21 cellular contexts compared by ENCODE assay signal in genomic region chr4:48255959-48256342, GRCh38.
"Had no signal": no experiment of that assay in that cellular context is flagged by ENCODE, and none has a peak within 500 bp of the region (broad histone marks: within the 10 kb centered on the region; RNA-seq: fewer than 3 reads in every experiment).

No MANE protein-coding gene starts in this region.

- H3K4me1 Mint-ChIP-seq: central memory CD8-positive, alpha-beta T cell had no signal

- H3K4me3 Mint-ChIP-seq: activated CD4-positive, alpha-beta T cell treated with anti-CD3 and anti-CD28 coated beads, Interleukin-2, amount 10 ng/mL, durations not matched to agents 7 days and 5 days; activated CD8-positive, alpha-beta T cell treated with anti-CD3 and anti-CD28 coated beads, Interleukin-2, amount 10 ng/mL, durations not matched to agents 7 days and 5 days; activated naive CD8-positive, alpha-beta T cell treated with anti-CD3 and anti-CD28 coated beads, Interleukin-2, amount 10 ng/mL, durations not matched to agents 7 days and 5 days; activated T-cell treated with anti-CD3 and anti-CD28 coated beads, Interleukin-2, amount 50 U/mL, for 24 hours; brain; central memory CD8-positive, alpha-beta T cell; endodermal cell; mesothelial cell of epicardium; nephron; stimulated activated naive CD8-positive, alpha-beta T cell treated with anti-CD3 and anti-CD28 coated beads, Interleukin-15, Interleukin-2, amounts not matched to agents 100 ng/mL and 50 ng/mL, for 24 hours had no signal

- H3K27me3 Mint-ChIP-seq: activated CD4-positive, alpha-beta T cell treated with anti-CD3 and anti-CD28 coated beads, Interleukin-2, amount 10 ng/mL, durations not matched to agents 7 days and 5 days; activated naive CD8-positive, alpha-beta T cell treated with anti-CD3 and anti-CD28 coated beads, Interleukin-2, amount 10 ng/mL, durations not matched to agents 7 days and 5 days; activated T-cell treated with anti-CD3 and anti-CD28 coated beads, Interleukin-2, amount 50 U/mL, for 24 hours; stimulated activated naive CD8-positive, alpha-beta T cell treated with anti-CD3 and anti-CD28 coated beads, Interleukin-15, Interleukin-2, amounts not matched to agents 100 ng/mL and 50 ng/mL, for 24 hours had no signal

- H3K9me3 Mint-ChIP-seq: activated CD4-positive, alpha-beta T cell treated with anti-CD3 and anti-CD28 coated beads, Interleukin-2, amount 10 ng/mL, durations not matched to agents 7 days and 5 days; activated T-cell treated with anti-CD3 and anti-CD28 coated beads, Interleukin-2, amount 50 U/mL, for 24 hours; brain; central memory CD8-positive, alpha-beta T cell; endodermal cell; mesothelial cell of epicardium; nephron; stimulated activated naive CD8-positive, alpha-beta T cell treated with anti-CD3 and anti-CD28 coated beads, Interleukin-15, Interleukin-2, amounts not matched to agents 100 ng/mL and 50 ng/mL, for 24 hours had no signal

- ATAC-seq: activated CD8-positive, alpha-beta T cell treated with anti-CD3 and anti-CD28 coated beads, Interleukin-2, amount 10 ng/mL, durations not matched to agents 7 days and 5 days; foreskin keratinocyte had no signal

- H3K36me3 Mint-ChIP-seq: brain, mesothelial cell of epicardium had no signal

- H3K27ac Mint-ChIP-seq: activated CD4-positive, alpha-beta T cell treated with anti-CD3 and anti-CD28 coated beads, Interleukin-2, amount 10 ng/mL, durations not matched to agents 7 days and 5 days; activated CD8-positive, alpha-beta T cell treated with anti-CD3 and anti-CD28 coated beads, Interleukin-2, amount 10 ng/mL, durations not matched to agents 7 days and 5 days; activated naive CD8-positive, alpha-beta T cell treated with anti-CD3 and anti-CD28 coated beads, Interleukin-2, amount 10 ng/mL, durations not matched to agents 7 days and 5 days; activated T-cell treated with anti-CD3 and anti-CD28 coated beads, Interleukin-2, amount 50 U/mL, for 24 hours; brain; endodermal cell; mesothelial cell of epicardium; nephron; stimulated activated naive CD8-positive, alpha-beta T cell treated with anti-CD3 and anti-CD28 coated beads, Interleukin-15, Interleukin-2, amounts not matched to agents 100 ng/mL and 50 ng/mL, for 24 hours had no signal

- DNase-seq: activated CD4-positive, alpha-beta T cell treated with anti-CD3 and anti-CD28 coated beads, Interleukin-2, amount 10 ng/mL, durations not matched to agents 7 days and 5 days; activated CD4-positive, CD25-positive, alpha-beta regulatory T cell; activated CD8-positive, alpha-beta T cell treated with anti-CD3 and anti-CD28 coated beads, Interleukin-2, amount 10 ng/mL, durations not matched to agents 7 days and 5 days; activated gamma-delta T cell treated with Interleukin-2 at 50 U/mL for 16 hours; activated naive CD8-positive, alpha-beta T cell treated with anti-CD3 and anti-CD28 coated beads, Interleukin-2, amount 10 ng/mL, durations not matched to agents 7 days and 5 days; activated T-cell treated with anti-CD3 and anti-CD28 coated beads, Interleukin-2, amount 50 U/mL, for 24 hours; anterior cingulate cortex; colonic mucosa; endodermal cell; foreskin keratinocyte; hypothalamus; stimulated activated CD4-positive, alpha-beta T cell treated with anti-CD3 and anti-CD28 coated beads, Interleukin-12 subunit alpha, Interleukin-12 subunit beta, amount 100 ng/mL, for 4 hours; stimulated activated CD4-positive, alpha-beta T cell treated with anti-CD3 and anti-CD28 coated beads, Interleukin-2, amount 100 ng/mL, for 24 hours; T-helper 1 cell; T-helper 9 cell; trophoblast cell had no signal
